Comparison of ENCODE assay signal across 8 cellular contexts in the genomic region with DNA sequence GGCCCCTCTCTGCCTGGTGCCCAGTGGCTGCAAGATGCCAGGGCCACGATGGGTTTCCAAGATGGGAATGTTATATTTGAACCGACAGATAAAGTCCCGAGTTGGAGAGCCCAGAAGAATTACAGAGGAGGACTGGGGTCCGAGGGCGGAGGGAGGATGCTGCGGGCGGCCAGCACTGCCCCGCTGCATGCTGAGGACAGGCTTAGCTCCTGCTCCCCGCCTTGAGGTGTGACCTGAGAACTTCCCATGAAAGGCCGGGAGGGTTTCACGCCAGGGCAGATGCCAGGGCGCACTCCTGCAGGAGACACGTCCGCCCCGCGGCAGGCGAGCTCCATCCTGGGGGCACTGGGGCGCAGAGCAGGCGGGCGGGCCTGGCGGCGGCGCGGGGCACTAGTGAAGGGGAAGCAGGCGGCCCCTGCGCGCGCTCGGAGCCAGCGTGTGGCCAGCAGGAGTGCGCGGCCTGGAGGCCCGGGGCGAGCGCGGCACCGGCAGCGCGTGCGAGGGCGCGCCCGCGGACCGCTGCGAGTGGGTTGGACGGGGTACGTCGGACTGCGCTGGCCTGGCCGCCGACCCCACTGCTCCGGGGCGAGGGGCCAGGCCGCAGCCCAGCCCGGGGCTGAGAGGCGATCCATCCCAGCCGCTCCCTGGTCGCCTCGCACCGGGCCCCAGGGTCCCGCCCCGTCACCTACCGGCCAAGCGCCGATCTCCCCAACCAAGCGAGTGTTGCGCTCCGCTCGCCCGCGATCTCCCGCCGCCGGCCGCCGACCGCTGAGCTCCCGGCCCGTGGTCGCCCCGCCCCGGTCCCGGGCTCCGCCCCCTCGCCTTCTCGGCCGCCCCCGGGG. TPM values are rescaled to one million over a fixed set of nuclear protein-coding genes. Genes with fewer than 3 reads are reported as not detected.
DNase-seq lines count a peak whose midpoint lies in the region; ATAC-seq and TF ChIP-seq lines count a peak whose summit lies in the region.

A gene (minus strand): TSS at position 750 of the 842 bp plus-strand sequence. CDS start 26,275 bp downstream, outside the sequence.

- DNase-seq in DMS 273 (lab: John Stamatoyannopoulos, UW; ENCODE audit: unreplicated experiment) (peak; percentile 88), DMS 273 treated with DMSO at 0.1 percent for 48 hours (lab: John Stamatoyannopoulos, UW) (no peak), NCI-H226 (peak; percentile 52), lung (ENCODE audit: low spot score) (peak; percentile 67)
- peak; percentile 77 for DNase-seq in activated CD8-positive, alpha-beta T cell treated with anti-CD3 and anti-CD28 coated beads for 36 hours
- peak; percentile 27 to 59 for DNase-seq in stimulated activated CD8-positive, alpha-beta memory T cell treated with anti-CD3 and anti-CD28 coated beads, Interleukin-7, amount 100 ng/mL, for 4 hours (ENCODE audit: low read depth in 2 of 2)

- WGBS in ectodermal cell, 2 experiments, result 0% methylated on average over 89 of the region's 89 CpGs
- 0 to 1% methylated on average over 76 to 89 of the region's 89 CpGs for WGBS in lung, 2 donors

- POLR2A ChIA-PET in activated CD8-positive, alpha-beta T cell treated with anti-CD3 and anti-CD28 coated beads for 36 hours (lab: Charles Lee), result interaction anchor here (0.6 to 15.9 kb wide), 26 partner anchors 10 to 312 kb away, joined by 3 to 211 read pairs (median 4); a partner anchor contains a TSS

- intact Hi-C loops in activated CD8-positive, alpha-beta T cell treated with anti-CD3 and anti-CD28 coated beads for 36 hours (cut with micrococcal nuclease), result loop anchor here (5.0 kb wide), 3 partner anchors 71 to 169 kb away; a partner anchor contains a TSS

- TF ChIP-seq CTCF in activated CD8-positive, alpha-beta T cell treated with anti-CD3 and anti-CD28 coated beads for 36 hours (IDR thresholded peaks at IDR 0.05), result peak; percentile 21
- no peak for TF ChIP-seq CTCF in lung (IDR thresholded peaks at IDR 0.05; ENCODE audit: control extremely low read depth, extremely low read depth)

- peak within 1 kb of the TSS; percentile 94 for H3K27ac Mint-ChIP-seq in activated CD8-positive, alpha-beta T cell treated with anti-CD3 and anti-CD28 coated beads for 36 hours

- no peaks in the 10 kb centered on the region for H3K36me3 ChIP-seq in ectodermal cell (ENCODE audit: control insufficient read depth, insufficient read depth, low read length)
- no peaks in the 10 kb centered on the region for H3K36me3 ChIP-seq in lung (ENCODE audit: control insufficient read depth in 2 of 2, insufficient read depth in 2 of 2, low read length in 2 of 2)

- H3K4me1 Mint-ChIP-seq in activated CD8-positive, alpha-beta T cell treated with anti-CD3 and anti-CD28 coated beads for 36 hours (ENCODE audit: low read depth), result peaks cover 59% of the 10 kb centered on the region

- H3K4me1 ChIP-seq in ectodermal cell (ENCODE audit: control insufficient read depth, insufficient read depth, low read length) (peaks cover 27% of the 10 kb centered on the region), lung (ENCODE audit: control insufficient read depth in 2 of 2, insufficient read depth in 2 of 2, low read length in 2 of 2) (peaks cover 16 to 20% of the 10 kb centered on the region in 2 donors)

- CTCF ChIA-PET in activated CD8-positive, alpha-beta T cell treated with anti-CD3 and anti-CD28 coated beads for 36 hours (lab: Charles Lee), result interaction anchor here (0.9 to 6.7 kb wide), 18 partner anchors 11 to 181 kb away, joined by 3 to 56 read pairs (median 4); a partner anchor contains a TSS

- peaks cover 38% of the 10 kb centered on the region for H3K36me3 Mint-ChIP-seq in activated CD8-positive, alpha-beta T cell treated with anti-CD3 and anti-CD28 coated beads for 36 hours (ENCODE audit: low read depth)

- ATAC-seq in HG02759 (IDR thresholded peaks at IDR 0.05; ENCODE audit: unreplicated experiment) (peak; percentile 20), lung (ENCODE audit: insufficient read depth, low FRiP score) (peak; percentile 17)
- ATAC-seq in activated CD8-positive, alpha-beta T cell treated with anti-CD3 and anti-CD28 coated beads for 36 hours, result peak; percentile 8

- no peaks in the 10 kb centered on the region for H3K27me3 ChIP-seq in ectodermal cell (ENCODE audit: control insufficient read depth, insufficient read depth, low read length, poor library complexity, severe bottlenecking)
- no peaks in the 10 kb centered on the region for H3K27me3 ChIP-seq in lung (ENCODE audit: control insufficient read depth, insufficient read depth)

- H3K9me3 ChIP-seq in ectodermal cell (ENCODE audit: control insufficient read depth, low read length), result no peaks in the 10 kb centered on the region
- H3K9me3 ChIP-seq in lung (ENCODE audit: control insufficient read depth in 2 of 2, insufficient read depth in 1 of 2, low read length in 1 of 2), result no peaks in the 10 kb centered on the region

- H3K4me3 Mint-ChIP-seq in activated CD8-positive, alpha-beta T cell treated with anti-CD3 and anti-CD28 coated beads for 36 hours, result peak within 1 kb of the TSS; percentile 88

- peak within 1 kb of the TSS; percentile 81 for H3K4me3 ChIP-seq in ectodermal cell (ENCODE audit: insufficient read depth, low read depth, low read length)
- peak within 1 kb of the TSS; percentile 66 for H3K4me3 ChIP-seq in lung

- no peaks in the 10 kb centered on the region for H3K27me3 Mint-ChIP-seq in activated CD8-positive, alpha-beta T cell treated with anti-CD3 and anti-CD28 coated beads for 36 hours

- H3K27ac ChIP-seq in ectodermal cell (ENCODE audit: insufficient read depth, low read depth, low read length, poor library complexity, severe bottlenecking) (peak within 1 kb of the TSS; percentile 94), lung (ENCODE audit: low read depth in 1 of 2, low read length in 1 of 2) (peak within 1 kb of the TSS; percentile 94 to 98)

- no peaks in the 10 kb centered on the region for H3K9me3 Mint-ChIP-seq in activated CD8-positive, alpha-beta T cell treated with anti-CD3 and anti-CD28 coated beads for 36 hours

RNA-seq across cellular contexts. Expression of the gene that starts here (rescaled TPM):
- total RNA-seq in activated CD8-positive, alpha-beta T cell treated with anti-CD3 and anti-CD28 coated beads for 36 hours, result 10 to 100 TPM; 31.6 to 31.9 TPM
- 8.2 TPM for polyA plus RNA-seq in ectodermal cell (2013, experiment 1 of 4)
- 7.6 TPM for polyA plus RNA-seq in ectodermal cell (2013, experiment 2 of 4)
- polyA plus RNA-seq in ectodermal cell (2013, experiment 3 of 4), result 5.5 TPM
- 6.4 TPM for polyA plus RNA-seq in ectodermal cell (2013, experiment 4 of 4)
- 10 to 100 TPM in 1 of 2 donors, 1 to 10 TPM in 1; 5.9 to 13.5 TPM for total RNA-seq in lung
- 1 to 10 TPM; 6.4 to 9.2 TPM for polyA plus RNA-seq in lung
